1 cellular context compared by ENCODE assay signal in the genomic region with DNA sequence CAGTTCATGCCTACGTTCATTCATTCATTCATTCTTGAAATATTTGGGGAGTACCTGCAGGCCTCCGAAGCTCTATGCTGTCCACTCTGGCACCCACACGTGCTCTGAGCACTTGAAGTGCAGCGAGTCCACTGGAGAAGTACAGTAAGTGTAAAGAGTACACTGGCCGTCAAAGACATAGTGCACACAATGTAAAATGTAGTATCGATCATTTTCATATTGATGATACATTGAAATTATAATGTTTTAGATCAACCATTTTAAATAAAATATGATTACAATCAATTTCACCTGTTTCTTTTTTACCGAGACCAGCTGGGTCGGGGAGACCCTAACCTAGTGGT.
TF ChIP-seq lines count a peak whose summit lies in the region.

No MANE protein-coding gene starts in this region.

TF ChIP-seq in GM12878, 131 proteins besides CTCF, POLR2A, EP300 and RAD21:
- TF ChIP-seq, protein P1, sequence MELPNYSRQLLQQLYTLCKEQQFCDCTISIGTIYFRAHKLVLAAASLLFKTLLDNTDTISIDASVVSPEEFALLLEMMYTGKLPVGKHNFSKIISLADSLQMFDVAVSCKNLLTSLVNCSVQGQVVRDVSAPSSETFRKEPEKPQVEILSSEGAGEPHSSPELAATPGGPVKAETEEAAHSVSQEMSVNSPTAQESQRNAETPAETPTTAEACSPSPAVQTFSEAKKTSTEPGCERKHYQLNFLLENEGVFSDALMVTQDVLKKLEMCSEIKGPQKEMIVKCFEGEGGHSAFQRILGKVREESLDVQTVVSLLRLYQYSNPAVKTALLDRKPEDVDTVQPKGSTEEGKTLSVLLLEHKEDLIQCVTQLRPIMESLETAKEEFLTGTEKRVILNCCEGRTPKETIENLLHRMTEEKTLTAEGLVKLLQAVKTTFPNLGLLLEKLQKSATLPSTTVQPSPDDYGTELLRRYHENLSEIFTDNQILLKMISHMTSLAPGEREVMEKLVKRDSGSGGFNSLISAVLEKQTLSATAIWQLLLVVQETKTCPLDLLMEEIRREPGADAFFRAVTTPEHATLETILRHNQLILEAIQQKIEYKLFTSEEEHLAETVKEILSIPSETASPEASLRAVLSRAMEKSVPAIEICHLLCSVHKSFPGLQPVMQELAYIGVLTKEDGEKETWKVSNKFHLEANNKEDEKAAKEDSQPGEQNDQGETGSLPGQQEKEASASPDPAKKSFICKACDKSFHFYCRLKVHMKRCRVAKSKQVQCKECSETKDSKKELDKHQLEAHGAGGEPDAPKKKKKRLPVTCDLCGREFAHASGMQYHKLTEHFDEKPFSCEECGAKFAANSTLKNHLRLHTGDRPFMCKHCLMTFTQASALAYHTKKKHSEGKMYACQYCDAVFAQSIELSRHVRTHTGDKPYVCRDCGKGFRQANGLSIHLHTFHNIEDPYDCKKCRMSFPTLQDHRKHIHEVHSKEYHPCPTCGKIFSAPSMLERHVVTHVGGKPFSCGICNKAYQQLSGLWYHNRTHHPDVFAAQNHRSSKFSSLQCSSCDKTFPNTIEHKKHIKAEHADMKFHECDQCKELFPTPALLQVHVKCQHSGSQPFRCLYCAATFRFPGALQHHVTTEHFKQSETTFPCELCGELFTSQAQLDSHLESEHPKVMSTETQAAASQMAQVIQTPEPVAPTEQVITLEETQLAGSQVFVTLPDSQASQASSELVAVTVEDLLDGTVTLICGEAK (IDR thresholded peaks at IDR 0.05; ENCODE audit: borderline replicate concordance), result no peak
- TF ChIP-seq, protein P2, sequence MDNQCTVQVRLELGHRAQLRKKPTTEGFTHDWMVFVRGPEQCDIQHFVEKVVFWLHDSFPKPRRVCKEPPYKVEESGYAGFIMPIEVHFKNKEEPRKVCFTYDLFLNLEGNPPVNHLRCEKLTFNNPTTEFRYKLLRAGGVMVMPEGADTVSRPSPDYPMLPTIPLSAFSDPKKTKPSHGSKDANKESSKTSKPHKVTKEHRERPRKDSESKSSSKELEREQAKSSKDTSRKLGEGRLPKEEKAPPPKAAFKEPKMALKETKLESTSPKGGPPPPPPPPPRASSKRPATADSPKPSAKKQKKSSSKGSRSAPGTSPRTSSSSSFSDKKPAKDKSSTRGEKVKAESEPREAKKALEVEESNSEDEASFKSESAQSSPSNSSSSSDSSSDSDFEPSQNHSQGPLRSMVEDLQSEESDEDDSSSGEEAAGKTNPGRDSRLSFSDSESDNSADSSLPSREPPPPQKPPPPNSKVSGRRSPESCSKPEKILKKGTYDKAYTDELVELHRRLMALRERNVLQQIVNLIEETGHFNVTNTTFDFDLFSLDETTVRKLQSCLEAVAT (IDR thresholded peaks at IDR 0.05), result no peak
- TF ChIP-seq, protein P3, sequence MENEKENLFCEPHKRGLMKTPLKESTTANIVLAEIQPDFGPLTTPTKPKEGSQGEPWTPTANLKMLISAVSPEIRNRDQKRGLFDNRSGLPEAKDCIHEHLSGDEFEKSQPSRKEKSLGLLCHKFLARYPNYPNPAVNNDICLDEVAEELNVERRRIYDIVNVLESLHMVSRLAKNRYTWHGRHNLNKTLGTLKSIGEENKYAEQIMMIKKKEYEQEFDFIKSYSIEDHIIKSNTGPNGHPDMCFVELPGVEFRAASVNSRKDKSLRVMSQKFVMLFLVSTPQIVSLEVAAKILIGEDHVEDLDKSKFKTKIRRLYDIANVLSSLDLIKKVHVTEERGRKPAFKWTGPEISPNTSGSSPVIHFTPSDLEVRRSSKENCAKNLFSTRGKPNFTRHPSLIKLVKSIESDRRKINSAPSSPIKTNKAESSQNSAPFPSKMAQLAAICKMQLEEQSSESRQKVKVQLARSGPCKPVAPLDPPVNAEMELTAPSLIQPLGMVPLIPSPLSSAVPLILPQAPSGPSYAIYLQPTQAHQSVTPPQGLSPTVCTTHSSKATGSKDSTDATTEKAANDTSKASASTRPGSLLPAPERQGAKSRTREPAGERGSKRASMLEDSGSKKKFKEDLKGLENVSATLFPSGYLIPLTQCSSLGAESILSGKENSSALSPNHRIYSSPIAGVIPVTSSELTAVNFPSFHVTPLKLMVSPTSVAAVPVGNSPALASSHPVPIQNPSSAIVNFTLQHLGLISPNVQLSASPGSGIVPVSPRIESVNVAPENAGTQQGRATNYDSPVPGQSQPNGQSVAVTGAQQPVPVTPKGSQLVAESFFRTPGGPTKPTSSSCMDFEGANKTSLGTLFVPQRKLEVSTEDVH (IDR thresholded peaks at IDR 0.05; ENCODE audit: low read depth, partially characterized antibody), result no peak
- no peak for TF ChIP-seq KLF5 (IDR thresholded peaks at IDR 0.05; ENCODE audit: partially characterized antibody)
- TF ChIP-seq, protein P4, sequence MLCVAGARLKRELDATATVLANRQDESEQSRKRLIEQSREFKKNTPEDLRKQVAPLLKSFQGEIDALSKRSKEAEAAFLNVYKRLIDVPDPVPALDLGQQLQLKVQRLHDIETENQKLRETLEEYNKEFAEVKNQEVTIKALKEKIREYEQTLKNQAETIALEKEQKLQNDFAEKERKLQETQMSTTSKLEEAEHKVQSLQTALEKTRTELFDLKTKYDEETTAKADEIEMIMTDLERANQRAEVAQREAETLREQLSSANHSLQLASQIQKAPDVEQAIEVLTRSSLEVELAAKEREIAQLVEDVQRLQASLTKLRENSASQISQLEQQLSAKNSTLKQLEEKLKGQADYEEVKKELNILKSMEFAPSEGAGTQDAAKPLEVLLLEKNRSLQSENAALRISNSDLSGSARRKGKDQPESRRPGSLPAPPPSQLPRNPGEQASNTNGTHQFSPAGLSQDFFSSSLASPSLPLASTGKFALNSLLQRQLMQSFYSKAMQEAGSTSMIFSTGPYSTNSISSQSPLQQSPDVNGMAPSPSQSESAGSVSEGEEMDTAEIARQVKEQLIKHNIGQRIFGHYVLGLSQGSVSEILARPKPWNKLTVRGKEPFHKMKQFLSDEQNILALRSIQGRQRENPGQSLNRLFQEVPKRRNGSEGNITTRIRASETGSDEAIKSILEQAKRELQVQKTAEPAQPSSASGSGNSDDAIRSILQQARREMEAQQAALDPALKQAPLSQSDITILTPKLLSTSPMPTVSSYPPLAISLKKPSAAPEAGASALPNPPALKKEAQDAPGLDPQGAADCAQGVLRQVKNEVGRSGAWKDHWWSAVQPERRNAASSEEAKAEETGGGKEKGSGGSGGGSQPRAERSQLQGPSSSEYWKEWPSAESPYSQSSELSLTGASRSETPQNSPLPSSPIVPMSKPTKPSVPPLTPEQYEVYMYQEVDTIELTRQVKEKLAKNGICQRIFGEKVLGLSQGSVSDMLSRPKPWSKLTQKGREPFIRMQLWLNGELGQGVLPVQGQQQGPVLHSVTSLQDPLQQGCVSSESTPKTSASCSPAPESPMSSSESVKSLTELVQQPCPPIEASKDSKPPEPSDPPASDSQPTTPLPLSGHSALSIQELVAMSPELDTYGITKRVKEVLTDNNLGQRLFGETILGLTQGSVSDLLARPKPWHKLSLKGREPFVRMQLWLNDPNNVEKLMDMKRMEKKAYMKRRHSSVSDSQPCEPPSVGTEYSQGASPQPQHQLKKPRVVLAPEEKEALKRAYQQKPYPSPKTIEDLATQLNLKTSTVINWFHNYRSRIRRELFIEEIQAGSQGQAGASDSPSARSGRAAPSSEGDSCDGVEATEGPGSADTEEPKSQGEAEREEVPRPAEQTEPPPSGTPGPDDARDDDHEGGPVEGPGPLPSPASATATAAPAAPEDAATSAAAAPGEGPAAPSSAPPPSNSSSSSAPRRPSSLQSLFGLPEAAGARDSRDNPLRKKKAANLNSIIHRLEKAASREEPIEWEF (IDR thresholded peaks at IDR 0.05; ENCODE audit: insufficient replicate concordance, low read depth, low read length), result no peak
- no peak for TF ChIP-seq CEBPB (IDR thresholded peaks at IDR 0.05; ENCODE audit: borderline replicate concordance in 1 of 2, low read depth in 2 of 2, low read length in 2 of 2)
- TF ChIP-seq, protein P5, sequence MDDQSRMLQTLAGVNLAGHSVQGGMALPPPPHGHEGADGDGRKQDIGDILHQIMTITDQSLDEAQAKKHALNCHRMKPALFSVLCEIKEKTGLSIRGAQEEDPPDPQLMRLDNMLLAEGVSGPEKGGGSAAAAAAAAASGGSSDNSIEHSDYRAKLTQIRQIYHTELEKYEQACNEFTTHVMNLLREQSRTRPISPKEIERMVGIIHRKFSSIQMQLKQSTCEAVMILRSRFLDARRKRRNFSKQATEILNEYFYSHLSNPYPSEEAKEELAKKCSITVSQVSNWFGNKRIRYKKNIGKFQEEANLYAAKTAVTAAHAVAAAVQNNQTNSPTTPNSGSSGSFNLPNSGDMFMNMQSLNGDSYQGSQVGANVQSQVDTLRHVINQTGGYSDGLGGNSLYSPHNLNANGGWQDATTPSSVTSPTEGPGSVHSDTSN (IDR thresholded peaks at IDR 0.05; ENCODE audit: insufficient replicate concordance, low read depth, low read length), result no peak
- TF ChIP-seq, protein P6, sequence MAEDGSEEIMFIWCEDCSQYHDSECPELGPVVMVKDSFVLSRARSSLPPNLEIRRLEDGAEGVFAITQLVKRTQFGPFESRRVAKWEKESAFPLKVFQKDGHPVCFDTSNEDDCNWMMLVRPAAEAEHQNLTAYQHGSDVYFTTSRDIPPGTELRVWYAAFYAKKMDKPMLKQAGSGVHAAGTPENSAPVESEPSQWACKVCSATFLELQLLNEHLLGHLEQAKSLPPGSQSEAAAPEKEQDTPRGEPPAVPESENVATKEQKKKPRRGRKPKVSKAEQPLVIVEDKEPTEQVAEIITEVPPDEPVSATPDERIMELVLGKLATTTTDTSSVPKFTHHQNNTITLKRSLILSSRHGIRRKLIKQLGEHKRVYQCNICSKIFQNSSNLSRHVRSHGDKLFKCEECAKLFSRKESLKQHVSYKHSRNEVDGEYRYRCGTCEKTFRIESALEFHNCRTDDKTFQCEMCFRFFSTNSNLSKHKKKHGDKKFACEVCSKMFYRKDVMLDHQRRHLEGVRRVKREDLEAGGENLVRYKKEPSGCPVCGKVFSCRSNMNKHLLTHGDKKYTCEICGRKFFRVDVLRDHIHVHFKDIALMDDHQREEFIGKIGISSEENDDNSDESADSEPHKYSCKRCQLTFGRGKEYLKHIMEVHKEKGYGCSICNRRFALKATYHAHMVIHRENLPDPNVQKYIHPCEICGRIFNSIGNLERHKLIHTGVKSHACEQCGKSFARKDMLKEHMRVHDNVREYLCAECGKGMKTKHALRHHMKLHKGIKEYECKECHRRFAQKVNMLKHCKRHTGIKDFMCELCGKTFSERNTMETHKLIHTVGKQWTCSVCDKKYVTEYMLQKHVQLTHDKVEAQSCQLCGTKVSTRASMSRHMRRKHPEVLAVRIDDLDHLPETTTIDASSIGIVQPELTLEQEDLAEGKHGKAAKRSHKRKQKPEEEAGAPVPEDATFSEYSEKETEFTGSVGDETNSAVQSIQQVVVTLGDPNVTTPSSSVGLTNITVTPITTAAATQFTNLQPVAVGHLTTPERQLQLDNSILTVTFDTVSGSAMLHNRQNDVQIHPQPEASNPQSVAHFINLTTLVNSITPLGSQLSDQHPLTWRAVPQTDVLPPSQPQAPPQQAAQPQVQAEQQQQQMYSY (CRISPR knock-in tag; IDR thresholded peaks at IDR 0.05), result no peak
- TF ChIP-seq, protein P7, sequence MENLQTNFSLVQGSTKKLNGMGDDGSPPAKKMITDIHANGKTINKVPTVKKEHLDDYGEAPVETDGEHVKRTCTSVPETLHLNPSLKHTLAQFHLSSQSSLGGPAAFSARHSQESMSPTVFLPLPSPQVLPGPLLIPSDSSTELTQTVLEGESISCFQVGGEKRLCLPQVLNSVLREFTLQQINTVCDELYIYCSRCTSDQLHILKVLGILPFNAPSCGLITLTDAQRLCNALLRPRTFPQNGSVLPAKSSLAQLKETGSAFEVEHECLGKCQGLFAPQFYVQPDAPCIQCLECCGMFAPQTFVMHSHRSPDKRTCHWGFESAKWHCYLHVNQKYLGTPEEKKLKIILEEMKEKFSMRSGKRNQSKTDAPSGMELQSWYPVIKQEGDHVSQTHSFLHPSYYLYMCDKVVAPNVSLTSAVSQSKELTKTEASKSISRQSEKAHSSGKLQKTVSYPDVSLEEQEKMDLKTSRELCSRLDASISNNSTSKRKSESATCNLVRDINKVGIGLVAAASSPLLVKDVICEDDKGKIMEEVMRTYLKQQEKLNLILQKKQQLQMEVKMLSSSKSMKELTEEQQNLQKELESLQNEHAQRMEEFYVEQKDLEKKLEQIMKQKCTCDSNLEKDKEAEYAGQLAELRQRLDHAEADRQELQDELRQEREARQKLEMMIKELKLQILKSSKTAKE (IDR thresholded peaks at IDR 0.05; ENCODE audit: low read depth, poor library complexity, severe bottlenecking), result no peak
